ENCODE assay signal across 2 cellular contexts in the genomic region with DNA sequence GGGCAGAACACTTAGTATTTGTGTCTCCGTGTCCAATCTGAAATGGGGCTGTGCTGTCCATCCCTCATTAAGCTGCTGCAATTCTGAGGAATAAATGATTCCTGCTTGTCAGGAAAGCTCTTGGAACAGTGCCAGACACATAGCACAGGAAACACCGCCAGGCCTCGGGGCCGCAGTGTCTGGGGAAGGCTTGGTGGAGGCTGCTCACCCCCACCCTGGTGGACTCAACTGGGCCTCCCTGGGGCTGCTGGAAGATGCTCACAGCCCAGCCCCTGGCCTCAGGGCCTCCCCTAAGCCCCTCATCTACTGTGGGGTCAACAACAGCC.
TF ChIP-seq lines count a peak whose summit lies in the region.

No MANE protein-coding gene starts in this region.

TF ChIP-seq in endothelial cell of umbilical vein, 7 proteins besides CTCF, POLR2A, EP300 and RAD21:
- TF ChIP-seq, protein P1, sequence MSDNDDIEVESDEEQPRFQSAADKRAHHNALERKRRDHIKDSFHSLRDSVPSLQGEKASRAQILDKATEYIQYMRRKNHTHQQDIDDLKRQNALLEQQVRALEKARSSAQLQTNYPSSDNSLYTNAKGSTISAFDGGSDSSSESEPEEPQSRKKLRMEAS (IDR thresholded peaks at IDR 0.05; ENCODE audit: insufficient read depth, insufficient read length) = no peak
- TF ChIP-seq POLR2AphosphoS5 (IDR thresholded peaks at IDR 0.05; ENCODE audit: insufficient read depth, low read depth, low read length) (no peak), FOS (IDR thresholded peaks at IDR 0.05; ENCODE audit: borderline replicate concordance, insufficient read depth, low read length) (no peak), EZH2 (IDR thresholded peaks at IDR 0.05; ENCODE audit: borderline replicate concordance, low read depth, low read length, severe bottlenecking) (no peak), MYC (IDR thresholded peaks at IDR 0.05; ENCODE audit: low read depth, low read length) (no peak), GATA2 (IDR thresholded peaks at IDR 0.05; ENCODE audit: insufficient read depth, insufficient read length, low read depth, low read length) (no peak), JUN (IDR thresholded peaks at IDR 0.05; ENCODE audit: borderline replicate concordance, insufficient read depth, insufficient read length, low read depth) (no peak)

TF ChIP-seq in WTC11, 78 proteins besides CTCF, POLR2A, EP300 and RAD21:
- TF ChIP-seq MXD4 (CRISPR knock-in tag; IDR thresholded peaks at IDR 0.05; ENCODE audit: borderline replicate concordance) = no peak
- no peak for TF ChIP-seq ZNF263 (CRISPR knock-in tag; IDR thresholded peaks at IDR 0.05; ENCODE audit: low read depth)
- TF ChIP-seq OVOL2 (CRISPR knock-in tag; IDR thresholded peaks at IDR 0.05; ENCODE audit: borderline replicate concordance) = no peak
- no peak for TF ChIP-seq RELA (CRISPR knock-in tag; IDR thresholded peaks at IDR 0.05; ENCODE audit: borderline replicate concordance)
- no peak for TF ChIP-seq NFATC4 (CRISPR knock-in tag; IDR thresholded peaks at IDR 0.05)
- no peak for TF ChIP-seq CREB1 (CRISPR knock-in tag; IDR thresholded peaks at IDR 0.05)
- TF ChIP-seq, protein P2, sequence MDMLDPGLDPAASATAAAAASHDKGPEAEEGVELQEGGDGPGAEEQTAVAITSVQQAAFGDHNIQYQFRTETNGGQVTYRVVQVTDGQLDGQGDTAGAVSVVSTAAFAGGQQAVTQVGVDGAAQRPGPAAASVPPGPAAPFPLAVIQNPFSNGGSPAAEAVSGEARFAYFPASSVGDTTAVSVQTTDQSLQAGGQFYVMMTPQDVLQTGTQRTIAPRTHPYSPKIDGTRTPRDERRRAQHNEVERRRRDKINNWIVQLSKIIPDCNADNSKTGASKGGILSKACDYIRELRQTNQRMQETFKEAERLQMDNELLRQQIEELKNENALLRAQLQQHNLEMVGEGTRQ (CRISPR knock-in tag; IDR thresholded peaks at IDR 0.05) = no peak
- TF ChIP-seq, protein P3, sequence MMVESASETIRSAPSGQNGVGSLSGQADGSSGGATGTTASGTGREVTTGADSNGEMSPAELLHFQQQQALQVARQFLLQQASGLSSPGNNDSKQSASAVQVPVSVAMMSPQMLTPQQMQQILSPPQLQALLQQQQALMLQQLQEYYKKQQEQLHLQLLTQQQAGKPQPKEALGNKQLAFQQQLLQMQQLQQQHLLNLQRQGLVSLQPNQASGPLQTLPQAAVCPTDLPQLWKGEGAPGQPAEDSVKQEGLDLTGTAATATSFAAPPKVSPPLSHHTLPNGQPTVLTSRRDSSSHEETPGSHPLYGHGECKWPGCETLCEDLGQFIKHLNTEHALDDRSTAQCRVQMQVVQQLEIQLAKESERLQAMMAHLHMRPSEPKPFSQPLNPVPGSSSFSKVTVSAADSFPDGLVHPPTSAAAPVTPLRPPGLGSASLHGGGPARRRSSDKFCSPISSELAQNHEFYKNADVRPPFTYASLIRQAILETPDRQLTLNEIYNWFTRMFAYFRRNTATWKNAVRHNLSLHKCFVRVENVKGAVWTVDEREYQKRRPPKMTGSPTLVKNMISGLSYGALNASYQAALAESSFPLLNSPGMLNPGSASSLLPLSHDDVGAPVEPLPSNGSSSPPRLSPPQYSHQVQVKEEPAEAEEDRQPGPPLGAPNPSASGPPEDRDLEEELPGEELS (CRISPR knock-in tag; IDR thresholded peaks at IDR 0.05) = no peak
- TF ChIP-seq, protein P4, sequence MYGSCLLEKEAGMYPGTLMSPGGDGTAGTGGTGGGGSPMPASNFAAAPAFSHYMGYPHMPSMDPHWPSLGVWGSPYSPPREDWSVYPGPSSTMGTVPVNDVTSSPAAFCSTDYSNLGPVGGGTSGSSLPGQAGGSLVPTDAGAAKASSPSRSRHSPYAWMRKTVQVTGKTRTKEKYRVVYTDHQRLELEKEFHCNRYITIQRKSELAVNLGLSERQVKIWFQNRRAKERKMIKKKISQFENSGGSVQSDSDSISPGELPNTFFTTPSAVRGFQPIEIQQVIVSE (CRISPR knock-in tag; IDR thresholded peaks at IDR 0.05; ENCODE audit: borderline replicate concordance) = no peak
- TF ChIP-seq SOX15 (CRISPR knock-in tag; IDR thresholded peaks at IDR 0.05) = no peak
- no peak for TF ChIP-seq HMGA2 (CRISPR knock-in tag; IDR thresholded peaks at IDR 0.05)
- no peak for TF ChIP-seq PRRX2 (CRISPR knock-in tag; IDR thresholded peaks at IDR 0.05)
- TF ChIP-seq, protein P5, sequence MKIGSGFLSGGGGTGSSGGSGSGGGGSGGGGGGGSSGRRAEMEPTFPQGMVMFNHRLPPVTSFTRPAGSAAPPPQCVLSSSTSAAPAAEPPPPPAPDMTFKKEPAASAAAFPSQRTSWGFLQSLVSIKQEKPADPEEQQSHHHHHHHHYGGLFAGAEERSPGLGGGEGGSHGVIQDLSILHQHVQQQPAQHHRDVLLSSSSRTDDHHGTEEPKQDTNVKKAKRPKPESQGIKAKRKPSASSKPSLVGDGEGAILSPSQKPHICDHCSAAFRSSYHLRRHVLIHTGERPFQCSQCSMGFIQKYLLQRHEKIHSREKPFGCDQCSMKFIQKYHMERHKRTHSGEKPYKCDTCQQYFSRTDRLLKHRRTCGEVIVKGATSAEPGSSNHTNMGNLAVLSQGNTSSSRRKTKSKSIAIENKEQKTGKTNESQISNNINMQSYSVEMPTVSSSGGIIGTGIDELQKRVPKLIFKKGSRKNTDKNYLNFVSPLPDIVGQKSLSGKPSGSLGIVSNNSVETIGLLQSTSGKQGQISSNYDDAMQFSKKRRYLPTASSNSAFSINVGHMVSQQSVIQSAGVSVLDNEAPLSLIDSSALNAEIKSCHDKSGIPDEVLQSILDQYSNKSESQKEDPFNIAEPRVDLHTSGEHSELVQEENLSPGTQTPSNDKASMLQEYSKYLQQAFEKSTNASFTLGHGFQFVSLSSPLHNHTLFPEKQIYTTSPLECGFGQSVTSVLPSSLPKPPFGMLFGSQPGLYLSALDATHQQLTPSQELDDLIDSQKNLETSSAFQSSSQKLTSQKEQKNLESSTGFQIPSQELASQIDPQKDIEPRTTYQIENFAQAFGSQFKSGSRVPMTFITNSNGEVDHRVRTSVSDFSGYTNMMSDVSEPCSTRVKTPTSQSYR (CRISPR knock-in tag; IDR thresholded peaks at IDR 0.05) = no peak
- no peak for TF ChIP-seq ZBTB21 (CRISPR knock-in tag; IDR thresholded peaks at IDR 0.05; ENCODE audit: borderline replicate concordance)
- TF ChIP-seq GABPB1 (CRISPR knock-in tag; IDR thresholded peaks at IDR 0.05) = no peak
TF ChIP-seq in WTC11: peak in this region for 0.
